Comparison of ENCODE assay signal across 1 cellular context in genomic region chr1:162918111-162918754, GRCh38.
TF ChIP-seq lines count a peak whose summit lies in the region.

No MANE protein-coding gene starts in this region.

TF ChIP-seq in SK-N-SH, 30 proteins besides CTCF, POLR2A, EP300 and RAD21 (continued from another document):
- TF ChIP-seq REST (IDR thresholded peaks at IDR 0.05; ENCODE audit: low read depth, low read length) (no peak), RCOR1 (IDR thresholded peaks at IDR 0.05; ENCODE audit: low read length) (peak; percentile 90), PBX3 (IDR thresholded peaks at IDR 0.05) (peak; percentile 16; the same call in 1 of the 2 replicates), TAF1 (IDR thresholded peaks at IDR 0.05; ENCODE audit: borderline replicate concordance, low read depth, low read length) (no peak), POLR2AphosphoS5 (IDR thresholded peaks at IDR 0.05; ENCODE audit: low read depth, low read length) (peak; percentile 36; the same call in 1 of the 2 replicates), FOXJ3 (CRISPR knock-in tag; IDR thresholded peaks at IDR 0.05) (peak; percentile 91), RXRA (IDR thresholded peaks at IDR 0.05; ENCODE audit: borderline replicate concordance, low read depth) (no peak), CHD2 (IDR thresholded peaks at IDR 0.05; ENCODE audit: low read length, partially characterized antibody) (peak; percentile 59), TEAD4 (IDR thresholded peaks at IDR 0.05; ENCODE audit: borderline replicate concordance, insufficient read depth) (peak; percentile 65; the same call in 1 of the 2 replicates), GATA2 (CRISPR knock-in tag; IDR thresholded peaks at IDR 0.05) (peak; percentile 95), RFX5 (IDR thresholded peaks at IDR 0.05; ENCODE audit: low read length) (0 out of 2 replicates have a peak, but pooled peaks have one; percentile 48), FOSL2 (IDR thresholded peaks at IDR 0.05; ENCODE audit: borderline replicate concordance, low read depth) (no peak), TCF12 (IDR thresholded peaks at IDR 0.05) (peak; percentile 69), MXI1 (IDR thresholded peaks at IDR 0.05; ENCODE audit: low read depth, low read length) (peak; percentile 66; the same call in 1 of the 2 replicates)
